Comparison of ENCODE assay signal across 13 cellular contexts in genomic region chr1:204293605-204294365, GRCh38.
A peak's percentile ranks its signal among the peaks of the same experiment; 100 is the strongest.
DNase-seq lines count a peak whose midpoint lies in the region; ATAC-seq and TF ChIP-seq lines count a peak whose summit lies in the region.
"Had no signal": no experiment of that assay in that cellular context is flagged by ENCODE, and none has a peak within 500 bp of the region (broad histone marks: within the 10 kb centered on the region; RNA-seq: fewer than 3 reads in every experiment).

No MANE protein-coding gene starts in this region.

- no peaks in the 10 kb centered on the region for H4K20me1 ChIP-seq in PC-9 (ENCODE audit: insufficient read depth)
- no peaks in the 10 kb centered on the region for H4K20me1 ChIP-seq in fibroblast of lung (ENCODE audit: control insufficient read depth, extremely low read depth, insufficient read depth, low read length)

- H2AFZ ChIP-seq in PC-9: no peak overlapping the region
- no peak overlapping the region for H2AFZ ChIP-seq in fibroblast of lung (ENCODE audit: low read length)
- H2AFZ ChIP-seq: neural progenitor cell had no signal

- no peak for DNase-seq in PC-9
- peak in 1 of 2 donors; percentile 73 for DNase-seq in fibroblast of lung (ENCODE audit: low read depth in 2 of 2)
- DNase-seq in mesothelial cell of epicardium (ENCODE audit: low spot score in 2 of 2, unreplicated experiment in 2 of 2): no peak
- DNase-seq in transverse colon: no peak
- no peak for DNase-seq in activated CD8-positive, alpha-beta T cell treated with anti-CD3 and anti-CD28 coated beads for 36 hours
- DNase-seq in coronary artery (ENCODE audit: low spot score): no peak
- DNase-seq in Kasumi-1 (lab: John Stamatoyannopoulos, UW): no peak
- no peak for DNase-seq in AG20443 (ENCODE audit: low spot score)
- DNase-seq: activated CD8-positive, alpha-beta T cell treated with anti-CD3 and anti-CD28 coated beads, Interleukin-2, amount 10 ng/mL, durations not matched to agents 7 days and 5 days; DMS153 had no signal

- WGBS in transverse colon (ENCODE audit: low coverage in 1 of 2), 2 donors: 66 to 78% methylated on average over 7 of the region's 7 CpGs

- H3F3A ChIP-seq in PC-9 (ENCODE audit: insufficient read depth, low read depth): peaks cover 49% of the 10 kb centered on the region

- intact Hi-C loops in PC-9 (cut with micrococcal nuclease; ENCODE audit: unreplicated experiment): loop anchor here (2.0 kb wide), 1 partner anchor 67 kb away; no protein-coding TSS in a partner anchor
- intact Hi-C loops in transverse colon (cut with DNase I; ENCODE audit: low total_unique reads): no loop called here
- intact Hi-C loops in activated CD8-positive, alpha-beta T cell treated with anti-CD3 and anti-CD28 coated beads for 36 hours (cut with micrococcal nuclease): no loop called here

- no peak overlapping the region for H3K9ac ChIP-seq in fibroblast of lung (ENCODE audit: insufficient read depth, low read length)
- H3K9ac ChIP-seq: neural progenitor cell had no signal

- no peaks in the 10 kb centered on the region for H3K9me2 ChIP-seq in PC-9 (ENCODE audit: insufficient read depth)

- H3K4me3 ChIP-seq in PC-9 (no peak overlapping the region), fibroblast of lung (replicated peaks in 1 of 4; ENCODE audit: control extremely low read depth in 1 of 4, insufficient read depth in 1 of 4, low read depth in 3 of 4, low read length in 4 of 4) (no peak overlapping the region), transverse colon (no peak overlapping the region), coronary artery (no peak overlapping the region)
- H3K4me3 ChIP-seq: neural progenitor cell had no signal

- no TSS peak for BruUV-seq in PC-9 (replicated peaks; lab: Mats Ljungman, UMichigan)

- peak overlapping the region; percentile 74 for H3K4me2 ChIP-seq in PC-9
- peak overlapping the region; percentile 75 for H3K4me2 ChIP-seq in fibroblast of lung (ENCODE audit: extremely low read depth, insufficient read depth, low read length)
- H3K4me2 ChIP-seq: neural progenitor cell had no signal

- in situ Hi-C loops in transverse colon (cut with MboI; ENCODE audit: low pct_ligation_motif_present in 1 of 4, low pct_unique_long_range_greater_than_20kb in 1 of 4, low sequenced_read_pairs in 3 of 4): no loop called here

- H3K27me3 ChIP-seq in PC-9 (ENCODE audit: insufficient read depth, low read depth) (no peaks in the 10 kb centered on the region), fibroblast of lung (ENCODE audit: control insufficient read depth, insufficient read depth, low read length) (no peaks in the 10 kb centered on the region), transverse colon (no peaks in the 10 kb centered on the region)
- H3K27me3 ChIP-seq: neural progenitor cell had no signal

- H3K79me2 ChIP-seq in PC-9 (ENCODE audit: low read depth): peaks cover 75% of the 10 kb centered on the region
- no peaks in the 10 kb centered on the region for H3K79me2 ChIP-seq in fibroblast of lung (ENCODE audit: control insufficient read depth, insufficient read depth, low read length)

- peaks cover 37% of the 10 kb centered on the region for H3K4me1 Mint-ChIP-seq in mesothelial cell of epicardium
- peaks cover 16% of the 10 kb centered on the region for H3K4me1 Mint-ChIP-seq in activated CD8-positive, alpha-beta T cell treated with anti-CD3 and anti-CD28 coated beads for 36 hours (ENCODE audit: low read depth)
- H3K4me1 Mint-ChIP-seq: stimulated activated memory B cell treated with anti-CD40 and anti-IgM and Interleukin-4, amounts not matched to agents 10 μg/mL and 1 μg/mL and 100 μg/mL, for 72 hours had no signal

- H3K4me1 ChIP-seq in PC-9 (replicated peaks; ENCODE audit: insufficient read depth) (peaks cover 80% of the 10 kb centered on the region), fibroblast of lung (ENCODE audit: control insufficient read depth, extremely low read depth, insufficient read depth, low read length) (peaks cover 34% of the 10 kb centered on the region), transverse colon (peaks cover 9 to 45% (median 21%) of the 10 kb centered on the region in 4 donors)

- no peak overlapping the region for H3K4me3 Mint-ChIP-seq in mesothelial cell of epicardium
- no peak overlapping the region for H3K4me3 Mint-ChIP-seq in activated CD8-positive, alpha-beta T cell treated with anti-CD3 and anti-CD28 coated beads for 36 hours
- H3K4me3 Mint-ChIP-seq: activated CD8-positive, alpha-beta T cell treated with anti-CD3 and anti-CD28 coated beads, Interleukin-2, amount 10 ng/mL, durations not matched to agents 7 days and 5 days; activated naive CD8-positive, alpha-beta T cell; neural progenitor cell; stimulated activated memory B cell treated with anti-CD40 and anti-IgM and Interleukin-4, amounts not matched to agents 10 μg/mL and 1 μg/mL and 100 μg/mL, for 72 hours had no signal

- H3K27ac ChIP-seq in PC-9 (peak overlapping the region; percentile 84), fibroblast of lung (ENCODE audit: insufficient read depth, low read length) (peak overlapping the region; percentile 66), transverse colon (peak overlapping the region; percentile 61 to 74 (median 66)), coronary artery (peak overlapping the region in 1 of 2 donors; percentile 65)
- H3K27ac ChIP-seq: neural progenitor cell had no signal

- H3K9me3 ChIP-seq in PC-9 (ENCODE audit: insufficient read depth, low read depth): no peaks in the 10 kb centered on the region
- no peaks in the 10 kb centered on the region for H3K9me3 ChIP-seq in fibroblast of lung (ENCODE audit: control insufficient read depth, insufficient read depth, low read depth, low read length)
- no peaks in the 10 kb centered on the region for H3K9me3 ChIP-seq in transverse colon

- H3K36me3 ChIP-seq in PC-9 (ENCODE audit: low read depth) (peaks cover 4% of the 10 kb centered on the region; the same call in 1 of the 2 replicates), fibroblast of lung (ENCODE audit: control insufficient read depth, insufficient read depth, low read length) (no peaks in the 10 kb centered on the region), transverse colon (no peaks in the 10 kb centered on the region)
- H3K36me3 ChIP-seq: neural progenitor cell had no signal

- CTCF ChIA-PET in PC-9 (lab: Charles Lee): interaction anchor here (0.7 kb wide), 1 partner anchor 1128 kb away, joined by 3 read pairs; no protein-coding TSS in a partner anchor
- CTCF ChIA-PET in activated CD8-positive, alpha-beta T cell treated with anti-CD3 and anti-CD28 coated beads for 36 hours (lab: Charles Lee): interaction anchor here (0.8 kb wide), 1 partner anchor 70 kb away, joined by 3 read pairs; no protein-coding TSS in a partner anchor

- TF ChIP-seq CTCF in PC-9 (conservative IDR thresholded peaks at IDR 0.05) (no peak), fibroblast of lung (conservative IDR thresholded peaks at IDR 0.05 in 1 of 2, IDR thresholded peaks at IDR 0.05 in 1 of 2; ENCODE audit: low read depth in 1 of 2, low read length in 2 of 2) (no peak), mesothelial cell of epicardium (IDR thresholded peaks at IDR 0.05; ENCODE audit: unreplicated experiment) (no peak), transverse colon (IDR thresholded peaks at IDR 0.05) (no peak), coronary artery (IDR thresholded peaks at IDR 0.05) (no peak)
- TF ChIP-seq CTCF in activated CD8-positive, alpha-beta T cell treated with anti-CD3 and anti-CD28 coated beads for 36 hours (IDR thresholded peaks at IDR 0.05): no peak

- H3K27ac Mint-ChIP-seq in mesothelial cell of epicardium: peak overlapping the region; percentile 14
- no peak overlapping the region for H3K27ac Mint-ChIP-seq in activated CD8-positive, alpha-beta T cell treated with anti-CD3 and anti-CD28 coated beads for 36 hours
- H3K27ac Mint-ChIP-seq: activated CD8-positive, alpha-beta T cell treated with anti-CD3 and anti-CD28 coated beads, Interleukin-2, amount 10 ng/mL, durations not matched to agents 7 days and 5 days; activated naive CD8-positive, alpha-beta T cell; neural progenitor cell; stimulated activated memory B cell treated with anti-CD40 and anti-IgM and Interleukin-4, amounts not matched to agents 10 μg/mL and 1 μg/mL and 100 μg/mL, for 72 hours had no signal

- no peak for TF ChIP-seq POLR2A in transverse colon (IDR thresholded peaks at IDR 0.05)

- H3K27me3 Mint-ChIP-seq in mesothelial cell of epicardium (ENCODE audit: low read depth): no peaks in the 10 kb centered on the region
- peaks cover 8% of the 10 kb centered on the region for H3K27me3 Mint-ChIP-seq in activated CD8-positive, alpha-beta T cell treated with anti-CD3 and anti-CD28 coated beads for 36 hours

- no peaks in the 10 kb centered on the region for H3K9me3 Mint-ChIP-seq in mesothelial cell of epicardium
- H3K9me3 Mint-ChIP-seq in activated CD8-positive, alpha-beta T cell treated with anti-CD3 and anti-CD28 coated beads for 36 hours: no peaks in the 10 kb centered on the region
- H3K9me3 Mint-ChIP-seq: neural progenitor cell; stimulated activated memory B cell treated with anti-CD40 and anti-IgM and Interleukin-4, amounts not matched to agents 10 μg/mL and 1 μg/mL and 100 μg/mL, for 72 hours had no signal

- peaks cover 2% of the 10 kb centered on the region for H3K36me3 Mint-ChIP-seq in mesothelial cell of epicardium
- H3K36me3 Mint-ChIP-seq in activated CD8-positive, alpha-beta T cell treated with anti-CD3 and anti-CD28 coated beads for 36 hours (ENCODE audit: low read depth): no peaks in the 10 kb centered on the region
- H3K36me3 Mint-ChIP-seq: activated naive CD8-positive, alpha-beta T cell; stimulated activated memory B cell treated with anti-CD40 and anti-IgM and Interleukin-4, amounts not matched to agents 10 μg/mL and 1 μg/mL and 100 μg/mL, for 72 hours had no signal

- ATAC-seq in activated CD8-positive, alpha-beta T cell treated with anti-CD3 and anti-CD28 coated beads for 36 hours: no peak
- ATAC-seq: activated CD8-positive, alpha-beta T cell treated with anti-CD3 and anti-CD28 coated beads, Interleukin-2, amount 10 ng/mL, durations not matched to agents 7 days and 5 days; stimulated activated memory B cell treated with anti-CD40 and anti-IgM and Interleukin-4, amounts not matched to agents 10 μg/mL and 1 μg/mL and 100 μg/mL, for 72 hours had no signal

- TF ChIP-seq EP300 in transverse colon (IDR thresholded peaks at IDR 0.05; ENCODE audit: low read depth): no peak

- POLR2A ChIA-PET in PC-9 (lab: Charles Lee; ENCODE audit: unreplicated experiment): no interaction called here
- POLR2A ChIA-PET in activated CD8-positive, alpha-beta T cell treated with anti-CD3 and anti-CD28 coated beads for 36 hours (lab: Charles Lee): no interaction called here
